1 cellular context compared by ENCODE assay signal in genomic region chr1:114369266-114369919, GRCh38.
TF ChIP-seq lines count a peak whose summit lies in the region.
"Not testable (repeated sequence)": the region's sequence is repeated elsewhere in the genome, so short reads cannot be mapped to it uniquely, and the experiment has no call there.

No MANE protein-coding gene starts in this region.

TF ChIP-seq in K562, 482 proteins besides CTCF, POLR2A, EP300 and RAD21 (continues in another document):
- TF ChIP-seq TAL1 (IDR thresholded peaks at IDR 0.05) (peak; percentile 81), FOXM1 (IDR thresholded peaks at IDR 0.05; ENCODE audit: low read depth) (peak; percentile 32; the same call in 1 of the 2 replicates), ZNF384 (IDR thresholded peaks at IDR 0.05; ENCODE audit: low read depth, low read length) (0 out of 2 replicates have a peak, but pooled peaks have one; percentile 15), KDM1A (IDR thresholded peaks at IDR 0.05) (peak in 1 of 2 experiments; percentile 46; a peak in 3 of 4 replicates), ZFX (CRISPR knock-in tag; IDR thresholded peaks at IDR 0.05) (peak; percentile 51), SMARCA4 (IDR thresholded peaks at IDR 0.05) (peak; percentile 29; the same call in 1 of the 2 replicates), ZNF766 (CRISPR knock-in tag; conservative IDR thresholded peaks at IDR 0.05) (0 out of 2 replicates have a peak, but pooled peaks have one; percentile 3), DPF2 (IDR thresholded peaks at IDR 0.05) (peak; percentile 50; the same call in 1 of the 2 replicates), GABPA (tag; conservative IDR thresholded peaks at IDR 0.05; ENCODE audit: low read depth) (0 out of 2 replicates have a peak, but pooled peaks have one; percentile 5), CBFA2T2 (conservative IDR thresholded peaks at IDR 0.05) (peak; percentile 70), SMARCE1 (IDR thresholded peaks at IDR 0.05) (peak; percentile 41; the same call in 1 of the 2 replicates), ARID1B (IDR thresholded peaks at IDR 0.05) (peak; percentile 84), CC2D1A (IDR thresholded peaks at IDR 0.05) (peak; percentile 22; the same call in 1 of the 2 replicates), SMARCC2 (IDR thresholded peaks at IDR 0.05; ENCODE audit: low read depth) (0 out of 2 replicates have a peak, but pooled peaks have one; percentile 32), NFIC (IDR thresholded peaks at IDR 0.05) (peak; percentile 78), TRIM24 (IDR thresholded peaks at IDR 0.05) (0 out of 4 replicates have a peak, but pooled peaks of 1 of the 2 experiments have one; percentile 22), MTA1 (IDR thresholded peaks at IDR 0.05; ENCODE audit: borderline replicate concordance) (0 out of 2 replicates have a peak, but pooled peaks have one; percentile 18), MYBL2 (IDR thresholded peaks at IDR 0.05; ENCODE audit: low read depth) (peak; percentile 35), TOE1 (IDR thresholded peaks at IDR 0.05; ENCODE audit: borderline replicate concordance) (0 out of 2 replicates have a peak, but pooled peaks have one; percentile 23), NCOR1 (IDR thresholded peaks at IDR 0.05) (peak; percentile 58), EHMT2 (IDR thresholded peaks at IDR 0.05) (0 out of 2 replicates have a peak, but pooled peaks have one; percentile 20), EP400 (IDR thresholded peaks at IDR 0.05) (peak; percentile 14; the same call in 1 of the 2 replicates), TCF3 (CRISPR knock-in tag; IDR thresholded peaks at IDR 0.05) (peak; percentile 65)
- TF ChIP-seq FOXM1 (CRISPR knock-in tag; IDR thresholded peaks at IDR 0.05; ENCODE audit: low read depth); MYBL2 (CRISPR knock-in tag; IDR thresholded peaks at IDR 0.05; ENCODE audit: borderline replicate concordance); TOE1 (CRISPR knock-in tag; IDR thresholded peaks at IDR 0.05; ENCODE audit: borderline replicate concordance, low read depth): not testable (repeated sequence)
- TF ChIP-seq, protein P1, sequence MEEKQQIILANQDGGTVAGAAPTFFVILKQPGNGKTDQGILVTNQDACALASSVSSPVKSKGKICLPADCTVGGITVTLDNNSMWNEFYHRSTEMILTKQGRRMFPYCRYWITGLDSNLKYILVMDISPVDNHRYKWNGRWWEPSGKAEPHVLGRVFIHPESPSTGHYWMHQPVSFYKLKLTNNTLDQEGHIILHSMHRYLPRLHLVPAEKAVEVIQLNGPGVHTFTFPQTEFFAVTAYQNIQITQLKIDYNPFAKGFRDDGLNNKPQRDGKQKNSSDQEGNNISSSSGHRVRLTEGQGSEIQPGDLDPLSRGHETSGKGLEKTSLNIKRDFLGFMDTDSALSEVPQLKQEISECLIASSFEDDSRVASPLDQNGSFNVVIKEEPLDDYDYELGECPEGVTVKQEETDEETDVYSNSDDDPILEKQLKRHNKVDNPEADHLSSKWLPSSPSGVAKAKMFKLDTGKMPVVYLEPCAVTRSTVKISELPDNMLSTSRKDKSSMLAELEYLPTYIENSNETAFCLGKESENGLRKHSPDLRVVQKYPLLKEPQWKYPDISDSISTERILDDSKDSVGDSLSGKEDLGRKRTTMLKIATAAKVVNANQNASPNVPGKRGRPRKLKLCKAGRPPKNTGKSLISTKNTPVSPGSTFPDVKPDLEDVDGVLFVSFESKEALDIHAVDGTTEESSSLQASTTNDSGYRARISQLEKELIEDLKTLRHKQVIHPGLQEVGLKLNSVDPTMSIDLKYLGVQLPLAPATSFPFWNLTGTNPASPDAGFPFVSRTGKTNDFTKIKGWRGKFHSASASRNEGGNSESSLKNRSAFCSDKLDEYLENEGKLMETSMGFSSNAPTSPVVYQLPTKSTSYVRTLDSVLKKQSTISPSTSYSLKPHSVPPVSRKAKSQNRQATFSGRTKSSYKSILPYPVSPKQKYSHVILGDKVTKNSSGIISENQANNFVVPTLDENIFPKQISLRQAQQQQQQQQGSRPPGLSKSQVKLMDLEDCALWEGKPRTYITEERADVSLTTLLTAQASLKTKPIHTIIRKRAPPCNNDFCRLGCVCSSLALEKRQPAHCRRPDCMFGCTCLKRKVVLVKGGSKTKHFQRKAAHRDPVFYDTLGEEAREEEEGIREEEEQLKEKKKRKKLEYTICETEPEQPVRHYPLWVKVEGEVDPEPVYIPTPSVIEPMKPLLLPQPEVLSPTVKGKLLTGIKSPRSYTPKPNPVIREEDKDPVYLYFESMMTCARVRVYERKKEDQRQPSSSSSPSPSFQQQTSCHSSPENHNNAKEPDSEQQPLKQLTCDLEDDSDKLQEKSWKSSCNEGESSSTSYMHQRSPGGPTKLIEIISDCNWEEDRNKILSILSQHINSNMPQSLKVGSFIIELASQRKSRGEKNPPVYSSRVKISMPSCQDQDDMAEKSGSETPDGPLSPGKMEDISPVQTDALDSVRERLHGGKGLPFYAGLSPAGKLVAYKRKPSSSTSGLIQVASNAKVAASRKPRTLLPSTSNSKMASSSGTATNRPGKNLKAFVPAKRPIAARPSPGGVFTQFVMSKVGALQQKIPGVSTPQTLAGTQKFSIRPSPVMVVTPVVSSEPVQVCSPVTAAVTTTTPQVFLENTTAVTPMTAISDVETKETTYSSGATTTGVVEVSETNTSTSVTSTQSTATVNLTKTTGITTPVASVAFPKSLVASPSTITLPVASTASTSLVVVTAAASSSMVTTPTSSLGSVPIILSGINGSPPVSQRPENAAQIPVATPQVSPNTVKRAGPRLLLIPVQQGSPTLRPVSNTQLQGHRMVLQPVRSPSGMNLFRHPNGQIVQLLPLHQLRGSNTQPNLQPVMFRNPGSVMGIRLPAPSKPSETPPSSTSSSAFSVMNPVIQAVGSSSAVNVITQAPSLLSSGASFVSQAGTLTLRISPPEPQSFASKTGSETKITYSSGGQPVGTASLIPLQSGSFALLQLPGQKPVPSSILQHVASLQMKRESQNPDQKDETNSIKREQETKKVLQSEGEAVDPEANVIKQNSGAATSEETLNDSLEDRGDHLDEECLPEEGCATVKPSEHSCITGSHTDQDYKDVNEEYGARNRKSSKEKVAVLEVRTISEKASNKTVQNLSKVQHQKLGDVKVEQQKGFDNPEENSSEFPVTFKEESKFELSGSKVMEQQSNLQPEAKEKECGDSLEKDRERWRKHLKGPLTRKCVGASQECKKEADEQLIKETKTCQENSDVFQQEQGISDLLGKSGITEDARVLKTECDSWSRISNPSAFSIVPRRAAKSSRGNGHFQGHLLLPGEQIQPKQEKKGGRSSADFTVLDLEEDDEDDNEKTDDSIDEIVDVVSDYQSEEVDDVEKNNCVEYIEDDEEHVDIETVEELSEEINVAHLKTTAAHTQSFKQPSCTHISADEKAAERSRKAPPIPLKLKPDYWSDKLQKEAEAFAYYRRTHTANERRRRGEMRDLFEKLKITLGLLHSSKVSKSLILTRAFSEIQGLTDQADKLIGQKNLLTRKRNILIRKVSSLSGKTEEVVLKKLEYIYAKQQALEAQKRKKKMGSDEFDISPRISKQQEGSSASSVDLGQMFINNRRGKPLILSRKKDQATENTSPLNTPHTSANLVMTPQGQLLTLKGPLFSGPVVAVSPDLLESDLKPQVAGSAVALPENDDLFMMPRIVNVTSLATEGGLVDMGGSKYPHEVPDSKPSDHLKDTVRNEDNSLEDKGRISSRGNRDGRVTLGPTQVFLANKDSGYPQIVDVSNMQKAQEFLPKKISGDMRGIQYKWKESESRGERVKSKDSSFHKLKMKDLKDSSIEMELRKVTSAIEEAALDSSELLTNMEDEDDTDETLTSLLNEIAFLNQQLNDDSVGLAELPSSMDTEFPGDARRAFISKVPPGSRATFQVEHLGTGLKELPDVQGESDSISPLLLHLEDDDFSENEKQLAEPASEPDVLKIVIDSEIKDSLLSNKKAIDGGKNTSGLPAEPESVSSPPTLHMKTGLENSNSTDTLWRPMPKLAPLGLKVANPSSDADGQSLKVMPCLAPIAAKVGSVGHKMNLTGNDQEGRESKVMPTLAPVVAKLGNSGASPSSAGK (IDR thresholded peaks at IDR 0.05) = 0 out of 2 replicates have a peak, but pooled peaks have one; percentile 13
- TF ChIP-seq, protein P2, sequence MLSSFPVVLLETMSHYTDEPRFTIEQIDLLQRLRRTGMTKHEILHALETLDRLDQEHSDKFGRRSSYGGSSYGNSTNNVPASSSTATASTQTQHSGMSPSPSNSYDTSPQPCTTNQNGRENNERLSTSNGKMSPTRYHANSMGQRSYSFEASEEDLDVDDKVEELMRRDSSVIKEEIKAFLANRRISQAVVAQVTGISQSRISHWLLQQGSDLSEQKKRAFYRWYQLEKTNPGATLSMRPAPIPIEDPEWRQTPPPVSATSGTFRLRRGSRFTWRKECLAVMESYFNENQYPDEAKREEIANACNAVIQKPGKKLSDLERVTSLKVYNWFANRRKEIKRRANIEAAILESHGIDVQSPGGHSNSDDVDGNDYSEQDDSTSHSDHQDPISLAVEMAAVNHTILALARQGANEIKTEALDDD (IDR thresholded peaks at IDR 0.05) = peak; percentile 27; the same call in 1 of the 2 replicates
- TF ChIP-seq, protein P3, sequence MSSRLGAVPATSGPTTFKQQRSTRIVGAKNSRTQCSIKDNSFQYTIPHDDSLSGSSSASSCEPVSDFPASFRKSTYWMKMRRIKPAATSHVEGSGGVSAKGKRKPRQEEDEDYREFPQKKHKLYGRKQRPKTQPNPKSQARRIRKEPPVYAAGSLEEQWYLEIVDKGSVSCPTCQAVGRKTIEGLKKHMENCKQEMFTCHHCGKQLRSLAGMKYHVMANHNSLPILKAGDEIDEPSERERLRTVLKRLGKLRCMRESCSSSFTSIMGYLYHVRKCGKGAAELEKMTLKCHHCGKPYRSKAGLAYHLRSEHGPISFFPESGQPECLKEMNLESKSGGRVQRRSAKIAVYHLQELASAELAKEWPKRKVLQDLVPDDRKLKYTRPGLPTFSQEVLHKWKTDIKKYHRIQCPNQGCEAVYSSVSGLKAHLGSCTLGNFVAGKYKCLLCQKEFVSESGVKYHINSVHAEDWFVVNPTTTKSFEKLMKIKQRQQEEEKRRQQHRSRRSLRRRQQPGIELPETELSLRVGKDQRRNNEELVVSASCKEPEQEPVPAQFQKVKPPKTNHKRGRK (tag; IDR thresholded peaks at IDR 0.05) = 0 out of 2 replicates have a peak, but pooled peaks have one; percentile 13
- TF ChIP-seq, protein P4, sequence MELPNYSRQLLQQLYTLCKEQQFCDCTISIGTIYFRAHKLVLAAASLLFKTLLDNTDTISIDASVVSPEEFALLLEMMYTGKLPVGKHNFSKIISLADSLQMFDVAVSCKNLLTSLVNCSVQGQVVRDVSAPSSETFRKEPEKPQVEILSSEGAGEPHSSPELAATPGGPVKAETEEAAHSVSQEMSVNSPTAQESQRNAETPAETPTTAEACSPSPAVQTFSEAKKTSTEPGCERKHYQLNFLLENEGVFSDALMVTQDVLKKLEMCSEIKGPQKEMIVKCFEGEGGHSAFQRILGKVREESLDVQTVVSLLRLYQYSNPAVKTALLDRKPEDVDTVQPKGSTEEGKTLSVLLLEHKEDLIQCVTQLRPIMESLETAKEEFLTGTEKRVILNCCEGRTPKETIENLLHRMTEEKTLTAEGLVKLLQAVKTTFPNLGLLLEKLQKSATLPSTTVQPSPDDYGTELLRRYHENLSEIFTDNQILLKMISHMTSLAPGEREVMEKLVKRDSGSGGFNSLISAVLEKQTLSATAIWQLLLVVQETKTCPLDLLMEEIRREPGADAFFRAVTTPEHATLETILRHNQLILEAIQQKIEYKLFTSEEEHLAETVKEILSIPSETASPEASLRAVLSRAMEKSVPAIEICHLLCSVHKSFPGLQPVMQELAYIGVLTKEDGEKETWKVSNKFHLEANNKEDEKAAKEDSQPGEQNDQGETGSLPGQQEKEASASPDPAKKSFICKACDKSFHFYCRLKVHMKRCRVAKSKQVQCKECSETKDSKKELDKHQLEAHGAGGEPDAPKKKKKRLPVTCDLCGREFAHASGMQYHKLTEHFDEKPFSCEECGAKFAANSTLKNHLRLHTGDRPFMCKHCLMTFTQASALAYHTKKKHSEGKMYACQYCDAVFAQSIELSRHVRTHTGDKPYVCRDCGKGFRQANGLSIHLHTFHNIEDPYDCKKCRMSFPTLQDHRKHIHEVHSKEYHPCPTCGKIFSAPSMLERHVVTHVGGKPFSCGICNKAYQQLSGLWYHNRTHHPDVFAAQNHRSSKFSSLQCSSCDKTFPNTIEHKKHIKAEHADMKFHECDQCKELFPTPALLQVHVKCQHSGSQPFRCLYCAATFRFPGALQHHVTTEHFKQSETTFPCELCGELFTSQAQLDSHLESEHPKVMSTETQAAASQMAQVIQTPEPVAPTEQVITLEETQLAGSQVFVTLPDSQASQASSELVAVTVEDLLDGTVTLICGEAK (IDR thresholded peaks at IDR 0.05) = peak; percentile 41; the same call in 1 of the 2 replicates
- TF ChIP-seq, protein P4 (CRISPR knock-in tag; IDR thresholded peaks at IDR 0.05) = not testable (repeated sequence)
